In genomic region chr10:76324283-76324682, GRCh38 we compare ENCODE assay signal across 10 cellular contexts.
DNase-seq lines count a peak whose midpoint lies in the region; ATAC-seq and TF ChIP-seq lines count a peak whose summit lies in the region.
"Had no signal": no experiment of that assay in that cellular context is flagged by ENCODE, and none has a peak within 500 bp of the region (broad histone marks: within the 10 kb centered on the region; RNA-seq: fewer than 3 reads in every experiment).

No MANE protein-coding gene starts in this region.

- no peak for TF ChIP-seq POLR2A in body of pancreas (IDR thresholded peaks at IDR 0.05)

- POLR2A ChIA-PET in A673 (lab: Charles Lee; ENCODE audit: low non-redundant PET) = no interaction called here
- POLR2A ChIA-PET in activated CD4-positive, alpha-beta memory T cell treated with anti-CD3 and anti-CD28 coated beads, Interleukin-2, amount 10 ng/mL, durations not matched to agents 7 days and 5 days (lab: Charles Lee) = no interaction called here

- CTCF ChIA-PET in A673 (lab: Charles Lee) = no interaction called here
- CTCF ChIA-PET in activated CD4-positive, alpha-beta memory T cell treated with anti-CD3 and anti-CD28 coated beads, Interleukin-2, amount 10 ng/mL, durations not matched to agents 7 days and 5 days (lab: Charles Lee) = no interaction called here

- H3K27me3 ChIP-seq in body of pancreas (no peaks in the 10 kb centered on the region), lower lobe of right lung (ENCODE audit: low read depth) (no peaks in the 10 kb centered on the region), A673 (replicated peaks; ENCODE audit: insufficient read depth, low read depth, low read length, poor library complexity) (peaks cover 31% of the 10 kb centered on the region)
- H3K27me3 ChIP-seq: tibial nerve had no signal

- no peaks in the 10 kb centered on the region for H3K36me3 Mint-ChIP-seq in activated CD4-positive, alpha-beta memory T cell treated with anti-CD3 and anti-CD28 coated beads, Interleukin-2, amount 10 ng/mL, durations not matched to agents 7 days and 5 days (ENCODE audit: low read depth)

- H3K4me1 Mint-ChIP-seq in activated CD4-positive, alpha-beta memory T cell treated with anti-CD3 and anti-CD28 coated beads, Interleukin-2, amount 10 ng/mL, durations not matched to agents 7 days and 5 days = no peaks in the 10 kb centered on the region

- H3K27ac Mint-ChIP-seq in activated CD4-positive, alpha-beta memory T cell treated with anti-CD3 and anti-CD28 coated beads, Interleukin-2, amount 10 ng/mL, durations not matched to agents 7 days and 5 days = no peak overlapping the region

- ATAC-seq in body of pancreas (peak; percentile 68), lower lobe of right lung (peak; percentile 70 to 74), HG03159 (IDR thresholded peaks at IDR 0.05; ENCODE audit: unreplicated experiment) (no peak)

- peaks cover 5% of the 10 kb centered on the region for H3K9me3 Mint-ChIP-seq in activated CD4-positive, alpha-beta memory T cell treated with anti-CD3 and anti-CD28 coated beads, Interleukin-2, amount 10 ng/mL, durations not matched to agents 7 days and 5 days

- intact Hi-C loops in body of pancreas (cut with DNase I) = no loop called here
- intact Hi-C loops in lower lobe of right lung (cut with DNase I) = no loop called here
- intact Hi-C loops in A673 (cut with micrococcal nuclease; ENCODE audit: unreplicated experiment) = no loop called here

- no peak overlapping the region for H3K4me3 ChIP-seq in body of pancreas
- H3K4me3 ChIP-seq in lower lobe of right lung = no peak overlapping the region
- H3K4me3 ChIP-seq in A673 (ENCODE audit: low read depth, low read length, poor library complexity, severe bottlenecking) = no peak overlapping the region
- H3K4me3 ChIP-seq: tibial nerve had no signal

- H3K4me1 ChIP-seq in body of pancreas = no peaks in the 10 kb centered on the region
- no peaks in the 10 kb centered on the region for H3K4me1 ChIP-seq in lower lobe of right lung
- H3K4me1 ChIP-seq in A673 (ENCODE audit: insufficient read depth, low read length, poor library complexity, severe bottlenecking) = no peaks in the 10 kb centered on the region

- no peaks in the 10 kb centered on the region for H3K36me3 ChIP-seq in body of pancreas (replicated peaks in 1 of 2; ENCODE audit: insufficient read depth in 1 of 2, low read depth in 2 of 2)
- no peaks in the 10 kb centered on the region for H3K36me3 ChIP-seq in lower lobe of right lung
- no peaks in the 10 kb centered on the region for H3K36me3 ChIP-seq in A673 (ENCODE audit: insufficient read depth, low read length, poor library complexity, severe bottlenecking)
- H3K36me3 ChIP-seq: tibial nerve had no signal

- no TSS peak for BruUV-seq in A673 (replicated peaks; lab: Mats Ljungman, UMichigan)

- WGBS in body of pancreas, 2 donors = 47 to 61% methylated on average over 6 of the region's 6 CpGs

- H3K9me3 ChIP-seq in body of pancreas = no peaks in the 10 kb centered on the region
- no peaks in the 10 kb centered on the region for H3K9me3 ChIP-seq in lower lobe of right lung
- no peaks in the 10 kb centered on the region for H3K9me3 ChIP-seq in A673 (ENCODE audit: low read depth, low read length, poor library complexity, severe bottlenecking)
- H3K9me3 ChIP-seq: tibial nerve had no signal

- H3K4me3 Mint-ChIP-seq in activated CD4-positive, alpha-beta memory T cell treated with anti-CD3 and anti-CD28 coated beads, Interleukin-2, amount 10 ng/mL, durations not matched to agents 7 days and 5 days = no peak overlapping the region

- H3K27me3 Mint-ChIP-seq in activated CD4-positive, alpha-beta memory T cell treated with anti-CD3 and anti-CD28 coated beads, Interleukin-2, amount 10 ng/mL, durations not matched to agents 7 days and 5 days = no peaks in the 10 kb centered on the region

- H3K27ac ChIP-seq in body of pancreas = no peak overlapping the region
- no peak overlapping the region for H3K27ac ChIP-seq in lower lobe of right lung
- no peak overlapping the region for H3K27ac ChIP-seq in A673 (ENCODE audit: low read depth, low read length, poor library complexity, severe bottlenecking)
- H3K27ac ChIP-seq: tibial nerve had no signal

- peak; percentile 55 for DNase-seq in NCI-H748 (lab: John Stamatoyannopoulos, UW; ENCODE audit: unreplicated experiment)
- DNase-seq in NCI-H748 treated with DMSO at 0.1 percent for 48 hours (lab: John Stamatoyannopoulos, UW) = no peak
- peak in 3 of 4 donors; percentile 38 to 54 (median 49) for DNase-seq in body of pancreas
- peak; percentile 52 for DNase-seq in lower lobe of right lung
- no peak for DNase-seq in A673 (ENCODE audit: low spot score)
- DNase-seq in activated CD4-positive, alpha-beta memory T cell treated with anti-CD3 and anti-CD28 coated beads, Interleukin-2, amount 10 ng/mL, durations not matched to agents 7 days and 5 days = no peak
- no peak for DNase-seq in globus pallidus (ENCODE audit: low spot score)
- DNase-seq: DMS53 had no signal

- TF ChIP-seq CTCF in body of pancreas (IDR thresholded peaks at IDR 0.05) = no peak
- TF ChIP-seq CTCF in lower lobe of right lung (IDR thresholded peaks at IDR 0.05) = no peak
- no peak for TF ChIP-seq CTCF in A673 (conservative IDR thresholded peaks at IDR 0.05; ENCODE audit: low read depth, low read length)

Comparison
In these comparisons a context has a peak if more than half of its experiments do, and no peak if none do; other contexts are left out.
1. DNase-seq: peak in NCI-H748 (single experiment), body of pancreas (3 of 4) and lower lobe of right lung (single experiment); none in NCI-H748 treated with DMSO at 0.1 percent for 48 hours (single experiment), A673 (single experiment), activated CD4-positive, alpha-beta memory T cell treated with anti-CD3 and anti-CD28 coated beads, Interleukin-2, amount 10 ng/mL, durations not matched to agents 7 days and 5 days (single experiment) and globus pallidus (single experiment).